ENCODE assay signal across 10 cellular contexts in the genomic region with DNA sequence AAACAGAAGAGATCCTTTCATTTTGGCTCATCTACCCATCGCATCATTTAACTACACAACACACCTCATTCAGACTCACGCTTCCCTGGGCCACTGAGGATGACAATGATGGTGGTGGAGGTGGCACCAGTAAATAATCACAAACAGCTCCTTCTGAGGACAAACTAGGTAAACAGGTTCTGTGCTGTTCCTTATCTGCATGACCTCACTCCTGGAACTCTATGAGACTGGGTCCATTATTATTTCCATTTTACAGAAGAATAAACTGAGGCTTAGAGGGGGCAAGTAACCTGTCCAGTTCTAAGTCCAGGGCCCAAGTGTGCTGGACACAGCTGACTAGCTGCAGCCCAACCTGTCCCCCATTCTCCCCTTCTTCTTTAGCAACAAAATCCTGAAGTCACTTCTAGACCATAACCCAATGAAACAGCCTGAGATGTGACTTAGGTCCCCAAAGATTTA. TPM values are rescaled to one million over a fixed set of nuclear protein-coding genes. Genes with fewer than 3 reads are reported as not detected.
A peak's percentile ranks its signal among the peaks of the same experiment; 100 is the strongest.
DNase-seq lines count a peak whose midpoint lies in the region; ATAC-seq, FAIRE-seq and TF ChIP-seq lines count a peak whose summit lies in the region.
"Had no signal": no experiment of that assay in that cellular context is flagged by ENCODE, and none has a peak within 500 bp of the region (broad histone marks: within the 10 kb centered on the region; RNA-seq: fewer than 3 reads in every experiment).

No MANE protein-coding gene starts in this region.

- peak overlapping the region; percentile 79 for H3K4me3 Mint-ChIP-seq in CD8-positive, alpha-beta T cell
- H3K4me3 Mint-ChIP-seq in astrocyte (ENCODE audit: unreplicated experiment) = no peak overlapping the region

- H3K9me3 ChIP-seq in CD8-positive, alpha-beta T cell (ENCODE audit: low read length) = no peaks in the 10 kb centered on the region
- no peaks in the 10 kb centered on the region for H3K9me3 ChIP-seq in astrocyte (ENCODE audit: insufficient read depth, low read depth, low read length)
- H3K9me3 ChIP-seq in WERI-Rb-1 (ENCODE audit: severe bottlenecking) = no peaks in the 10 kb centered on the region
- H3K9me3 ChIP-seq: gastrocnemius medialis, SJCRH30 had no signal

- DNase-seq in CD8-positive, alpha-beta T cell = no peak
- no peak for DNase-seq in astrocyte (ENCODE audit: low read depth)
- no peak for DNase-seq in H7
- DNase-seq in WERI-Rb-1 = no peak
- DNase-seq in GM13976 (ENCODE audit: low spot score) = no peak
- DNase-seq: gastrocnemius medialis, GOT3 had no signal

- ATAC-seq in CD8-positive, alpha-beta T cell = no peak

- in situ Hi-C loops in GM13976 (cut with MboI; ENCODE audit: low sequenced_read_pairs, unreplicated experiment) = no loop called here

- no peaks in the 10 kb centered on the region for H3K27me3 Mint-ChIP-seq in CD8-positive, alpha-beta T cell (ENCODE audit: low read depth)
- peaks cover 54% of the 10 kb centered on the region for H3K27me3 Mint-ChIP-seq in astrocyte (ENCODE audit: low read depth, unreplicated experiment)

- H3K36me3 Mint-ChIP-seq in CD8-positive, alpha-beta T cell = no peaks in the 10 kb centered on the region
- peaks cover 10% of the 10 kb centered on the region for H3K36me3 Mint-ChIP-seq in astrocyte (ENCODE audit: low read depth, unreplicated experiment)

- no peak for TF ChIP-seq CTCF in CD8-positive, alpha-beta T cell (IDR thresholded peaks at IDR 0.05)
- TF ChIP-seq CTCF in KMS-11 (conservative IDR thresholded peaks at IDR 0.05; ENCODE audit: low read depth, low read length) = no peak
- TF ChIP-seq CTCF in astrocyte (IDR thresholded peaks at IDR 0.05; ENCODE audit: insufficient read depth, low read depth, low read length) = no peak
- TF ChIP-seq CTCF in WERI-Rb-1 (IDR thresholded peaks at IDR 0.05; ENCODE audit: low read depth, low read length) = no peak
- TF ChIP-seq CTCF in GM13976 (IDR thresholded peaks at IDR 0.05; ENCODE audit: borderline replicate concordance, control extremely low read depth, extremely low read depth, insufficient read depth, missing control alignments) = no peak

- peaks cover 83% of the 10 kb centered on the region for H3K4me1 Mint-ChIP-seq in CD8-positive, alpha-beta T cell (ENCODE audit: low read depth)
- H3K4me1 Mint-ChIP-seq in astrocyte (ENCODE audit: low read depth, unreplicated experiment) = no peaks in the 10 kb centered on the region

- no peaks in the 10 kb centered on the region for H3K27me3 ChIP-seq in CD8-positive, alpha-beta T cell (ENCODE audit: insufficient read depth, low read length)
- H3K27me3 ChIP-seq in KMS-11 (ENCODE audit: insufficient read depth, low read depth) (no peaks in the 10 kb centered on the region), astrocyte (ENCODE audit: insufficient read depth, low read length) (peaks cover 4% of the 10 kb centered on the region), rectal smooth muscle tissue (ENCODE audit: control insufficient read depth, insufficient read depth, low read length) (no peaks in the 10 kb centered on the region), H7 (ENCODE audit: control insufficient read depth, insufficient read depth, low read length) (no peaks in the 10 kb centered on the region), WERI-Rb-1 (ENCODE audit: insufficient read depth, low read depth, severe bottlenecking) (no peaks in the 10 kb centered on the region)
- H3K27me3 ChIP-seq: gastrocnemius medialis, SJCRH30 had no signal

- peak overlapping the region; percentile 91 for H3K27ac Mint-ChIP-seq in CD8-positive, alpha-beta T cell
- H3K27ac Mint-ChIP-seq in astrocyte (ENCODE audit: unreplicated experiment) = no peak overlapping the region

- H3K4me1 ChIP-seq in CD8-positive, alpha-beta T cell (ENCODE audit: insufficient read depth, low read length) = peaks cover 66% of the 10 kb centered on the region
- peaks cover 22% of the 10 kb centered on the region for H3K4me1 ChIP-seq in KMS-11 (ENCODE audit: low read depth, poor library complexity, severe bottlenecking)
- H3K4me1 ChIP-seq in astrocyte (ENCODE audit: insufficient read depth, low read length) = peaks cover 17% of the 10 kb centered on the region
- peaks cover 46% of the 10 kb centered on the region for H3K4me1 ChIP-seq in rectal smooth muscle tissue (ENCODE audit: control insufficient read depth, insufficient read depth, low read length)

- H3K79me2 ChIP-seq in KMS-11 (ENCODE audit: insufficient read depth, low read depth) = no peaks in the 10 kb centered on the region
- H3K79me2 ChIP-seq in astrocyte (ENCODE audit: insufficient read depth, low read length) = no peaks in the 10 kb centered on the region

- no peaks in the 10 kb centered on the region for H4K20me1 ChIP-seq in KMS-11 (ENCODE audit: insufficient read depth)
- H4K20me1 ChIP-seq in astrocyte (ENCODE audit: insufficient read depth, low read length) = peaks cover 25% of the 10 kb centered on the region

- peak overlapping the region; percentile 57 for H3K27ac ChIP-seq in CD8-positive, alpha-beta T cell (ENCODE audit: low read depth, low read length)
- H3K27ac ChIP-seq in KMS-11 = peak overlapping the region; percentile 40; the same call in 1 of the 2 replicates
- no peak overlapping the region for H3K27ac ChIP-seq in astrocyte (ENCODE audit: low read depth, low read length)
- peak overlapping the region; percentile 82 for H3K27ac ChIP-seq in rectal smooth muscle tissue (ENCODE audit: low read depth, low read length)
- H3K27ac ChIP-seq in WERI-Rb-1 = no peak overlapping the region
- H3K27ac ChIP-seq: SJCRH30 had no signal

- intact Hi-C loops in CD8-positive, alpha-beta T cell (cut with DNase I, micrococcal nuclease) = loop anchor here in 1 of 2 experiments (5.0 kb wide), 1 partner anchor 117 kb away; the partner anchor contains the start of gene MOAP1

- CTCF ChIA-PET in CD8-positive, alpha-beta T cell (lab: Charles Lee) = interaction anchor here (1.1 to 8.0 kb wide), 4 partner anchors 9 to 48 kb away, joined by 3 to 65 read pairs (median 10); partner anchors contain the start of gene ITPK1

- H3K9ac ChIP-seq in KMS-11 (no peak overlapping the region), astrocyte (ENCODE audit: low read length) (no peak overlapping the region), rectal smooth muscle tissue (ENCODE audit: low read length) (no peak overlapping the region)

- no peaks in the 10 kb centered on the region for H3K36me3 ChIP-seq in CD8-positive, alpha-beta T cell (ENCODE audit: insufficient read depth, low read length)
- H3K36me3 ChIP-seq in KMS-11 (ENCODE audit: insufficient read depth) (no peaks in the 10 kb centered on the region), astrocyte (ENCODE audit: insufficient read depth, low read length) (no peaks in the 10 kb centered on the region), rectal smooth muscle tissue (ENCODE audit: control insufficient read depth, insufficient read depth, low read length) (no peaks in the 10 kb centered on the region), H7 (replicated peaks; ENCODE audit: control insufficient read depth, insufficient read depth, low read length) (no peaks in the 10 kb centered on the region), WERI-Rb-1 (no peaks in the 10 kb centered on the region)
- H3K36me3 ChIP-seq: gastrocnemius medialis, SJCRH30 had no signal

- peak overlapping the region; percentile 48 for H3K4me3 ChIP-seq in CD8-positive, alpha-beta T cell (ENCODE audit: low read depth, low read length)
- no peak overlapping the region for H3K4me3 ChIP-seq in KMS-11 (IDR thresholded peaks at IDR 0.05; ENCODE audit: insufficient read depth, low read depth, low read length)
- H3K4me3 ChIP-seq in astrocyte (ENCODE audit: insufficient read depth, low read depth, low read length) = no peak overlapping the region
- H3K4me3 ChIP-seq in rectal smooth muscle tissue (ENCODE audit: low read length) = no peak overlapping the region
- H3K4me3 ChIP-seq in H7 (ENCODE audit: insufficient read depth, low read depth, low read length) = no peak overlapping the region
- H3K4me3 ChIP-seq in WERI-Rb-1 (ENCODE audit: low read depth, low read length) = no peak overlapping the region
- H3K4me3 ChIP-seq: gastrocnemius medialis, SJCRH30 had no signal

- H2AFZ ChIP-seq in KMS-11 (ENCODE audit: low read depth) = no peak overlapping the region
- no peak overlapping the region for H2AFZ ChIP-seq in astrocyte (ENCODE audit: low read depth, low read length)

- no peak for FAIRE-seq in astrocyte (lab: Jason Lieb, UNC)

- H3K4me2 ChIP-seq in KMS-11 (peak overlapping the region; percentile 39; the same call in 1 of the 2 replicates), astrocyte (ENCODE audit: low read length) (peak overlapping the region; percentile 19)

- POLR2A ChIA-PET in CD8-positive, alpha-beta T cell (lab: Charles Lee) = interaction anchor here (0.9 to 1.4 kb wide), 4 partner anchors 14 to 48 kb away, joined by 3 to 5 read pairs (median 4); no protein-coding TSS in a partner anchor

- H3K9me3 Mint-ChIP-seq in CD8-positive, alpha-beta T cell = no peaks in the 10 kb centered on the region
- H3K9me3 Mint-ChIP-seq in astrocyte (ENCODE audit: unreplicated experiment) = no peaks in the 10 kb centered on the region

RNA-seq across cellular contexts. Expression of gene ITPK1, which starts 50.4 kb away (rescaled TPM):
- total RNA-seq in CD8-positive, alpha-beta T cell = 10 to 100 TPM; 24.9 to 27.9 TPM
- total RNA-seq in astrocyte = 11.2 and 13.0 TPM in 2 replicates
- 75.1 and 92.1 TPM in 2 replicates for total RNA-seq in H7 (2014; rRNA removed; shearing (Covaris generic))

Comparison
In these comparisons a context has a peak if more than half of its experiments do, and no peak if none do; other contexts are left out.
1. H3K27ac ChIP-seq: peak in CD8-positive, alpha-beta T cell (single experiment), KMS-11 (single experiment) and rectal smooth muscle tissue (single experiment); none in astrocyte (single experiment) and WERI-Rb-1 (single experiment).